ENCODE assay signal across 1 cellular context in the genomic region with DNA sequence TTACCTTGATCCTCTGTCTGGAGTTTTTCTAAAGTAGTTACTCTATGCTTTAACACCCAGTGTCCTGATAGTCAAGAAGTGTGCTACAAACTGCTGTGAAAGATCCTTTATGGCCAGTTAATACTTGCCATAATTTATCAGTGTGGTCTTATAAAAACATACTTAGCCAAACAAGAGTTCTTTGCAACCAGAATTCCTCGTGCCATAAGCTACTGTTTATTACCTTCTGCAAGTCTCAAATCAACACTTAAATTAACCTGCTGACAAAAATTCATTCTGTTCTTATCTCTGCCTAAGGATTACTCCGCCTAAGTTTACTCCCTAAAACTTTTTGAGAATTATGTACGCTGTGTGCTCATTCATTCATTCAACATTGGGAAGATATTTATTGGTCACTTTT.
A peak's percentile ranks its signal among the peaks of the same experiment; 100 is the strongest.
TF ChIP-seq lines count a peak whose summit lies in the region.

No MANE protein-coding gene starts in this region.

TF ChIP-seq in HEK293, 187 proteins besides CTCF, POLR2A, EP300 and RAD21 (continued from another document and continues in another):
- TF ChIP-seq, protein P1, sequence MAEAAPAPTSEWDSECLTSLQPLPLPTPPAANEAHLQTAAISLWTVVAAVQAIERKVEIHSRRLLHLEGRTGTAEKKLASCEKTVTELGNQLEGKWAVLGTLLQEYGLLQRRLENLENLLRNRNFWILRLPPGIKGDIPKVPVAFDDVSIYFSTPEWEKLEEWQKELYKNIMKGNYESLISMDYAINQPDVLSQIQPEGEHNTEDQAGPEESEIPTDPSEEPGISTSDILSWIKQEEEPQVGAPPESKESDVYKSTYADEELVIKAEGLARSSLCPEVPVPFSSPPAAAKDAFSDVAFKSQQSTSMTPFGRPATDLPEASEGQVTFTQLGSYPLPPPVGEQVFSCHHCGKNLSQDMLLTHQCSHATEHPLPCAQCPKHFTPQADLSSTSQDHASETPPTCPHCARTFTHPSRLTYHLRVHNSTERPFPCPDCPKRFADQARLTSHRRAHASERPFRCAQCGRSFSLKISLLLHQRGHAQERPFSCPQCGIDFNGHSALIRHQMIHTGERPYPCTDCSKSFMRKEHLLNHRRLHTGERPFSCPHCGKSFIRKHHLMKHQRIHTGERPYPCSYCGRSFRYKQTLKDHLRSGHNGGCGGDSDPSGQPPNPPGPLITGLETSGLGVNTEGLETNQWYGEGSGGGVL (tag by site-specific recombination; IDR thresholded peaks at IDR 0.05): 0 out of 2 replicates have a peak, but pooled peaks have one; percentile 18
- TF ChIP-seq, protein P2, sequence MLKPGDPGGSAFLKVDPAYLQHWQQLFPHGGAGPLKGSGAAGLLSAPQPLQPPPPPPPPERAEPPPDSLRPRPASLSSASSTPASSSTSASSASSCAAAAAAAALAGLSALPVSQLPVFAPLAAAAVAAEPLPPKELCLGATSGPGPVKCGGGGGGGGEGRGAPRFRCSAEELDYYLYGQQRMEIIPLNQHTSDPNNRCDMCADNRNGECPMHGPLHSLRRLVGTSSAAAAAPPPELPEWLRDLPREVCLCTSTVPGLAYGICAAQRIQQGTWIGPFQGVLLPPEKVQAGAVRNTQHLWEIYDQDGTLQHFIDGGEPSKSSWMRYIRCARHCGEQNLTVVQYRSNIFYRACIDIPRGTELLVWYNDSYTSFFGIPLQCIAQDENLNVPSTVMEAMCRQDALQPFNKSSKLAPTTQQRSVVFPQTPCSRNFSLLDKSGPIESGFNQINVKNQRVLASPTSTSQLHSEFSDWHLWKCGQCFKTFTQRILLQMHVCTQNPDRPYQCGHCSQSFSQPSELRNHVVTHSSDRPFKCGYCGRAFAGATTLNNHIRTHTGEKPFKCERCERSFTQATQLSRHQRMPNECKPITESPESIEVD (tag by site-specific recombination; IDR thresholded peaks at IDR 0.05): peak; percentile 94
- TF ChIP-seq ZNF223 (tag by site-specific recombination; IDR thresholded peaks at IDR 0.05) (no peak), ZNF133 (tag by site-specific recombination; IDR thresholded peaks at IDR 0.05) (no peak), ZNF366 (tag by site-specific recombination; conservative IDR thresholded peaks at IDR 0.05) (no peak), OVOL3 (tag by site-specific recombination; IDR thresholded peaks at IDR 0.05) (0 out of 2 replicates have a peak, but pooled peaks have one; percentile 41), ZNF830 (tag by site-specific recombination; IDR thresholded peaks at IDR 0.05; ENCODE audit: low read depth) (no peak), ZNF473 (tag by site-specific recombination; IDR thresholded peaks at IDR 0.05) (no peak), KLF7 (tag by site-specific recombination; IDR thresholded peaks at IDR 0.05; ENCODE audit: borderline replicate concordance) (peak; percentile 27; the same call in 1 of the 2 replicates), ZNF544 (tag by site-specific recombination; IDR thresholded peaks at IDR 0.05) (no peak), TCF7L2 (IDR thresholded peaks at IDR 0.05; ENCODE audit: borderline replicate concordance, low read depth, low read length) (no peak), ZNF610 (tag by site-specific recombination; IDR thresholded peaks at IDR 0.05; ENCODE audit: borderline replicate concordance) (0 out of 2 replicates have a peak, but pooled peaks have one; percentile 19), OSR2 (tag by site-specific recombination; IDR thresholded peaks at IDR 0.05) (peak; percentile 50; the same call in 1 of the 2 replicates), YY1 (tag by site-specific recombination; IDR thresholded peaks at IDR 0.05) (no peak), ZXDB (tag by site-specific recombination; IDR thresholded peaks at IDR 0.05) (peak; percentile 75), ZNF394 (tag by site-specific recombination; IDR thresholded peaks at IDR 0.05; ENCODE audit: borderline replicate concordance) (no peak), EGR2 (tag by site-specific recombination; IDR thresholded peaks at IDR 0.05; ENCODE audit: low read depth) (no peak), ZNF501 (tag by site-specific recombination; IDR thresholded peaks at IDR 0.05) (no peak), FEZF1 (tag by site-specific recombination; IDR thresholded peaks at IDR 0.05) (peak; percentile 92), ZNF202 (tag by site-specific recombination; IDR thresholded peaks at IDR 0.05; ENCODE audit: borderline replicate concordance) (no peak), ZNF529 (tag by site-specific recombination; IDR thresholded peaks at IDR 0.05; ENCODE audit: insufficient replicate concordance) (no peak), KLF9 (tag by site-specific recombination; IDR thresholded peaks at IDR 0.05; ENCODE audit: low read depth) (no peak), REPIN1 (tag by site-specific recombination; IDR thresholded peaks at IDR 0.05; ENCODE audit: low read depth) (no peak), ZNF596 (tag by site-specific recombination; IDR thresholded peaks at IDR 0.05) (no peak), GLI2 (tag by site-specific recombination; IDR thresholded peaks at IDR 0.05; ENCODE audit: borderline replicate concordance, low read depth) (0 out of 2 replicates have a peak, but pooled peaks have one; percentile 52)
- TF ChIP-seq, protein P3, sequence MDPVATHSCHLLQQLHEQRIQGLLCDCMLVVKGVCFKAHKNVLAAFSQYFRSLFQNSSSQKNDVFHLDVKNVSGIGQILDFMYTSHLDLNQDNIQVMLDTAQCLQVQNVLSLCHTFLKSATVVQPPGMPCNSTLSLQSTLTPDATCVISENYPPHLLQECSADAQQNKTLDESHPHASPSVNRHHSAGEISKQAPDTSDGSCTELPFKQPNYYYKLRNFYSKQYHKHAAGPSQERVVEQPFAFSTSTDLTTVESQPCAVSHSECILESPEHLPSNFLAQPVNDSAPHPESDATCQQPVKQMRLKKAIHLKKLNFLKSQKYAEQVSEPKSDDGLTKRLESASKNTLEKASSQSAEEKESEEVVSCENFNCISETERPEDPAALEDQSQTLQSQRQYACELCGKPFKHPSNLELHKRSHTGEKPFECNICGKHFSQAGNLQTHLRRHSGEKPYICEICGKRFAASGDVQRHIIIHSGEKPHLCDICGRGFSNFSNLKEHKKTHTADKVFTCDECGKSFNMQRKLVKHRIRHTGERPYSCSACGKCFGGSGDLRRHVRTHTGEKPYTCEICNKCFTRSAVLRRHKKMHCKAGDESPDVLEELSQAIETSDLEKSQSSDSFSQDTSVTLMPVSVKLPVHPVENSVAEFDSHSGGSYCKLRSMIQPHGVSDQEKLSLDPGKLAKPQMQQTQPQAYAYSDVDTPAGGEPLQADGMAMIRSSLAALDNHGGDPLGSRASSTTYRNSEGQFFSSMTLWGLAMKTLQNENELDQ (tag by site-specific recombination; IDR thresholded peaks at IDR 0.05; ENCODE audit: low read depth): 0 out of 2 replicates have a peak, but pooled peaks have one; percentile 40
- TF ChIP-seq, protein P4, sequence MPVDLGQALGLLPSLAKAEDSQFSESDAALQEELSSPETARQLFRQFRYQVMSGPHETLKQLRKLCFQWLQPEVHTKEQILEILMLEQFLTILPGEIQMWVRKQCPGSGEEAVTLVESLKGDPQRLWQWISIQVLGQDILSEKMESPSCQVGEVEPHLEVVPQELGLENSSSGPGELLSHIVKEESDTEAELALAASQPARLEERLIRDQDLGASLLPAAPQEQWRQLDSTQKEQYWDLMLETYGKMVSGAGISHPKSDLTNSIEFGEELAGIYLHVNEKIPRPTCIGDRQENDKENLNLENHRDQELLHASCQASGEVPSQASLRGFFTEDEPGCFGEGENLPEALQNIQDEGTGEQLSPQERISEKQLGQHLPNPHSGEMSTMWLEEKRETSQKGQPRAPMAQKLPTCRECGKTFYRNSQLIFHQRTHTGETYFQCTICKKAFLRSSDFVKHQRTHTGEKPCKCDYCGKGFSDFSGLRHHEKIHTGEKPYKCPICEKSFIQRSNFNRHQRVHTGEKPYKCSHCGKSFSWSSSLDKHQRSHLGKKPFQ (tag by site-specific recombination; IDR thresholded peaks at IDR 0.05): no peak
- TF ChIP-seq, protein P5, sequence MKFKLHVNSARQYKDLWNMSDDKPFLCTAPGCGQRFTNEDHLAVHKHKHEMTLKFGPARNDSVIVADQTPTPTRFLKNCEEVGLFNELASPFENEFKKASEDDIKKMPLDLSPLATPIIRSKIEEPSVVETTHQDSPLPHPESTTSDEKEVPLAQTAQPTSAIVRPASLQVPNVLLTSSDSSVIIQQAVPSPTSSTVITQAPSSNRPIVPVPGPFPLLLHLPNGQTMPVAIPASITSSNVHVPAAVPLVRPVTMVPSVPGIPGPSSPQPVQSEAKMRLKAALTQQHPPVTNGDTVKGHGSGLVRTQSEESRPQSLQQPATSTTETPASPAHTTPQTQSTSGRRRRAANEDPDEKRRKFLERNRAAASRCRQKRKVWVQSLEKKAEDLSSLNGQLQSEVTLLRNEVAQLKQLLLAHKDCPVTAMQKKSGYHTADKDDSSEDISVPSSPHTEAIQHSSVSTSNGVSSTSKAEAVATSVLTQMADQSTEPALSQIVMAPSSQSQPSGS (tag by site-specific recombination; IDR thresholded peaks at IDR 0.05; ENCODE audit: low read depth): no peak
- TF ChIP-seq, protein P6, sequence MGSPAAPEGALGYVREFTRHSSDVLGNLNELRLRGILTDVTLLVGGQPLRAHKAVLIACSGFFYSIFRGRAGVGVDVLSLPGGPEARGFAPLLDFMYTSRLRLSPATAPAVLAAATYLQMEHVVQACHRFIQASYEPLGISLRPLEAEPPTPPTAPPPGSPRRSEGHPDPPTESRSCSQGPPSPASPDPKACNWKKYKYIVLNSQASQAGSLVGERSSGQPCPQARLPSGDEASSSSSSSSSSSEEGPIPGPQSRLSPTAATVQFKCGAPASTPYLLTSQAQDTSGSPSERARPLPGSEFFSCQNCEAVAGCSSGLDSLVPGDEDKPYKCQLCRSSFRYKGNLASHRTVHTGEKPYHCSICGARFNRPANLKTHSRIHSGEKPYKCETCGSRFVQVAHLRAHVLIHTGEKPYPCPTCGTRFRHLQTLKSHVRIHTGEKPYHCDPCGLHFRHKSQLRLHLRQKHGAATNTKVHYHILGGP (tag by site-specific recombination; IDR thresholded peaks at IDR 0.05): peak; percentile 37; the same call in 1 of the 2 replicates
- TF ChIP-seq, protein P7, sequence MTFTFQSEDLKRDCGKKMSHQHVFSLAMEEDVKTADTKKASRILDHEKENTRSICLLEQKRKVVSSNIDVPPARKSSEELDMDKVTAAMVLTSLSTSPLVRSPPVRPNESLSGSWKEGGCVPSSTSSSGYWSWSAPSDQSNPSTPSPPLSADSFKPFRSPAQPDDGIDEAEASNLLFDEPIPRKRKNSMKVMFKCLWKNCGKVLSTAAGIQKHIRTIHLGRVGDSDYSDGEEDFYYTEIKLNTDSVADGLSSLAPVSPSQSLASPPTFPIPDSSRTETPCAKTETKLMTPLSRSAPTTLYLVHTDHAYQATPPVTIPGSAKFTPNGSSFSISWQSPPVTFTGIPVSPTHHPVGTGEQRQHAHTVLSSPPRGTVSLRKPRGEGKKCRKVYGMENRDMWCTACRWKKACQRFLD (tag by site-specific recombination; IDR thresholded peaks at IDR 0.05): no peak
- TF ChIP-seq, protein P8, sequence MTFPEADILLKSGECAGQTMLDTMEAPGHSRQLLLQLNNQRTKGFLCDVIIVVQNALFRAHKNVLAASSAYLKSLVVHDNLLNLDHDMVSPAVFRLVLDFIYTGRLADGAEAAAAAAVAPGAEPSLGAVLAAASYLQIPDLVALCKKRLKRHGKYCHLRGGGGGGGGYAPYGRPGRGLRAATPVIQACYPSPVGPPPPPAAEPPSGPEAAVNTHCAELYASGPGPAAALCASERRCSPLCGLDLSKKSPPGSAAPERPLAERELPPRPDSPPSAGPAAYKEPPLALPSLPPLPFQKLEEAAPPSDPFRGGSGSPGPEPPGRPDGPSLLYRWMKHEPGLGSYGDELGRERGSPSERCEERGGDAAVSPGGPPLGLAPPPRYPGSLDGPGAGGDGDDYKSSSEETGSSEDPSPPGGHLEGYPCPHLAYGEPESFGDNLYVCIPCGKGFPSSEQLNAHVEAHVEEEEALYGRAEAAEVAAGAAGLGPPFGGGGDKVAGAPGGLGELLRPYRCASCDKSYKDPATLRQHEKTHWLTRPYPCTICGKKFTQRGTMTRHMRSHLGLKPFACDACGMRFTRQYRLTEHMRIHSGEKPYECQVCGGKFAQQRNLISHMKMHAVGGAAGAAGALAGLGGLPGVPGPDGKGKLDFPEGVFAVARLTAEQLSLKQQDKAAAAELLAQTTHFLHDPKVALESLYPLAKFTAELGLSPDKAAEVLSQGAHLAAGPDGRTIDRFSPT (tag by site-specific recombination; IDR thresholded peaks at IDR 0.05): no peak
- TF ChIP-seq, protein P9, sequence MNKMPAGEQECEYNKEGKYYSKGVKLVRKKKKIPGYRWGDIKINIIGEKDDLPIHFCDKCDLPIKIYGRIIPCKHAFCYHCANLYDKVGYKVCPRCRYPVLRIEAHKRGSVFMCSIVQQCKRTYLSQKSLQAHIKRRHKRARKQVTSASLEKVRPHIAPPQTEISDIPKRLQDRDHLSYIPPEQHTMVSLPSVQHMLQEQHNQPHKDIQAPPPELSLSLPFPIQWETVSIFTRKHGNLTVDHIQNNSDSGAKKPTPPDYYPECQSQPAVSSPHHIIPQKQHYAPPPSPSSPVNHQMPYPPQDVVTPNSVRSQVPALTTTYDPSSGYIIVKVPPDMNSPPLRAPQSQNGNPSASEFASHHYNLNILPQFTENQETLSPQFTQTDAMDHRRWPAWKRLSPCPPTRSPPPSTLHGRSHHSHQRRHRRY (tag by site-specific recombination; IDR thresholded peaks at IDR 0.05): no peak
- TF ChIP-seq, protein P10, sequence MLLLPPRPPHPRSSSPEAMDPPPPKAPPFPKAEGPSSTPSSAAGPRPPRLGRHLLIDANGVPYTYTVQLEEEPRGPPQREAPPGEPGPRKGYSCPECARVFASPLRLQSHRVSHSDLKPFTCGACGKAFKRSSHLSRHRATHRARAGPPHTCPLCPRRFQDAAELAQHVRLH (tag by site-specific recombination; IDR thresholded peaks at IDR 0.05): peak; percentile 73
- TF ChIP-seq, protein P11, sequence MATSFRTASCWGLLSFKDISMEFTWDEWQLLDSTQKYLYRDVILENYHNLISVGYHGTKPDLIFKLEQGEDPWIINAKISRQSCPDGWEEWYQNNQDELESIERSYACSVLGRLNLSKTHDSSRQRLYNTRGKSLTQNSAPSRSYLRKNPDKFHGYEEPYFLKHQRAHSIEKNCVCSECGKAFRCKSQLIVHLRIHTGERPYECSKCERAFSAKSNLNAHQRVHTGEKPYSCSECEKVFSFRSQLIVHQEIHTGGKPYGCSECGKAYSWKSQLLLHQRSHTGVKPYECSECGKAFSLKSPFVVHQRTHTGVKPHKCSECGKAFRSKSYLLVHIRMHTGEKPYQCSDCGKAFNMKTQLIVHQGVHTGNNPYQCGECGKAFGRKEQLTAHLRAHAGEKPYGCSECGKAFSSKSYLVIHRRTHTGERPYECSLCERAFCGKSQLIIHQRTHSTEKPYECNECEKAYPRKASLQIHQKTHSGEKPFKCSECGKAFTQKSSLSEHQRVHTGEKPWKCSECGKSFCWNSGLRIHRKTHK (tag by site-specific recombination; IDR thresholded peaks at IDR 0.05): no peak
- TF ChIP-seq, protein P12, sequence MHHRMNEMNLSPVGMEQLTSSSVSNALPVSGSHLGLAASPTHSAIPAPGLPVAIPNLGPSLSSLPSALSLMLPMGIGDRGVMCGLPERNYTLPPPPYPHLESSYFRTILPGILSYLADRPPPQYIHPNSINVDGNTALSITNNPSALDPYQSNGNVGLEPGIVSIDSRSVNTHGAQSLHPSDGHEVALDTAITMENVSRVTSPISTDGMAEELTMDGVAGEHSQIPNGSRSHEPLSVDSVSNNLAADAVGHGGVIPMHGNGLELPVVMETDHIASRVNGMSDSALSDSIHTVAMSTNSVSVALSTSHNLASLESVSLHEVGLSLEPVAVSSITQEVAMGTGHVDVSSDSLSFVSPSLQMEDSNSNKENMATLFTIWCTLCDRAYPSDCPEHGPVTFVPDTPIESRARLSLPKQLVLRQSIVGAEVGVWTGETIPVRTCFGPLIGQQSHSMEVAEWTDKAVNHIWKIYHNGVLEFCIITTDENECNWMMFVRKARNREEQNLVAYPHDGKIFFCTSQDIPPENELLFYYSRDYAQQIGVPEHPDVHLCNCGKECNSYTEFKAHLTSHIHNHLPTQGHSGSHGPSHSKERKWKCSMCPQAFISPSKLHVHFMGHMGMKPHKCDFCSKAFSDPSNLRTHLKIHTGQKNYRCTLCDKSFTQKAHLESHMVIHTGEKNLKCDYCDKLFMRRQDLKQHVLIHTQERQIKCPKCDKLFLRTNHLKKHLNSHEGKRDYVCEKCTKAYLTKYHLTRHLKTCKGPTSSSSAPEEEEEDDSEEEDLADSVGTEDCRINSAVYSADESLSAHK (tag by site-specific recombination; IDR thresholded peaks at IDR 0.05): peak; percentile 59; the same call in 1 of the 2 replicates
